8 cellular contexts compared by ENCODE assay signal in the genomic region with DNA sequence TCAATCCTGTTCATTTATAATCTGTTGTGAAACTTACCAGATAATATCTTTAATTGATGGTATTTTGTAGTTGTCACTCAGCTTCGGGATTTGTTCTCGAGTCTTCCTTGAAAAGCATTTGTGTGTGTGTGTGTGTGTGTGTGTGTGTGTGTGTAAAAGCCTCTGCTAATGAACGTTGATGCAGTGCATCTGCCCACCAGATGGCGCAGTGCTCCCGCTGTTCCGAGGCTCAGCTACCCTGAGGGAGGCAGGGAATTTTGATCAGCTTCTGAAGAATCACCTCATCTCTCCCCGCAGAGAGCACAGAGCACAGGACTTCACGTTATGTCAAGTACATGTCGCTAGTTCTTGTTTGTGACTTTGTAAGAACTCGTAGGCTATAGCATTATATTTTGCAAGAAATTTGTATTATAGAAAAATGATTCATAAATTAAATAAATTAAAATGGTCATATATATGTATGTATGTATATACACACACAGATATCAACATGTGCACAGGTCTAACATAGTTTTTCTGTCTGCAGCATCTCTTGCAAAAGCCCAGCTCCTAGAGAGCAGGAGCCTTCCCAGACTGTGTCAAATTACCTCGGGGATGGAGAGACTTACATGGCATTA.
A peak's percentile ranks its signal among the peaks of the same experiment; 100 is the strongest.
DNase-seq lines count a peak whose midpoint lies in the region; ATAC-seq lines count a peak whose summit lies in the region.

No MANE protein-coding gene starts in this region.

- no peak overlapping the region for H3K4me3 Mint-ChIP-seq in activated CD8-positive, alpha-beta T cell treated with anti-CD3 and anti-CD28 coated beads, Interleukin-2, amount 10 ng/mL, durations not matched to agents 7 days and 5 days
- no peak overlapping the region for H3K4me3 Mint-ChIP-seq in T-helper 17 cell

- POLR2A ChIA-PET in activated CD8-positive, alpha-beta T cell treated with anti-CD3 and anti-CD28 coated beads, Interleukin-2, amount 10 ng/mL, durations not matched to agents 7 days and 5 days (lab: Charles Lee) = no interaction called here

- CTCF ChIA-PET in activated CD8-positive, alpha-beta T cell treated with anti-CD3 and anti-CD28 coated beads, Interleukin-2, amount 10 ng/mL, durations not matched to agents 7 days and 5 days (lab: Charles Lee) = interaction anchor here (0.6 to 2.0 kb wide), 7 partner anchors 9 to 281 kb away, joined by 3 to 5 read pairs (median 3); no protein-coding TSS in a partner anchor

- H3K27ac Mint-ChIP-seq in activated CD8-positive, alpha-beta T cell treated with anti-CD3 and anti-CD28 coated beads, Interleukin-2, amount 10 ng/mL, durations not matched to agents 7 days and 5 days = no peak overlapping the region
- H3K27ac Mint-ChIP-seq in T-helper 17 cell = no peak overlapping the region

- no peaks in the 10 kb centered on the region for H3K9me3 ChIP-seq in T-helper 17 cell (ENCODE audit: control insufficient read depth, low read length, poor library complexity, severe bottlenecking)

- H3K9me3 Mint-ChIP-seq in activated CD8-positive, alpha-beta T cell treated with anti-CD3 and anti-CD28 coated beads, Interleukin-2, amount 10 ng/mL, durations not matched to agents 7 days and 5 days (ENCODE audit: insufficient read depth) = no peaks in the 10 kb centered on the region

- no peaks in the 10 kb centered on the region for H3K36me3 Mint-ChIP-seq in activated CD8-positive, alpha-beta T cell treated with anti-CD3 and anti-CD28 coated beads, Interleukin-2, amount 10 ng/mL, durations not matched to agents 7 days and 5 days (ENCODE audit: low read depth)
- no peaks in the 10 kb centered on the region for H3K36me3 Mint-ChIP-seq in T-helper 17 cell (ENCODE audit: low read depth)

- no peaks in the 10 kb centered on the region for H3K4me1 Mint-ChIP-seq in activated CD8-positive, alpha-beta T cell treated with anti-CD3 and anti-CD28 coated beads, Interleukin-2, amount 10 ng/mL, durations not matched to agents 7 days and 5 days (ENCODE audit: low read depth)
- no peaks in the 10 kb centered on the region for H3K4me1 Mint-ChIP-seq in T-helper 17 cell

- H3K27me3 Mint-ChIP-seq in activated CD8-positive, alpha-beta T cell treated with anti-CD3 and anti-CD28 coated beads, Interleukin-2, amount 10 ng/mL, durations not matched to agents 7 days and 5 days (ENCODE audit: low read depth) = peaks cover 1% of the 10 kb centered on the region
- H3K27me3 Mint-ChIP-seq in T-helper 17 cell = no peaks in the 10 kb centered on the region

- intact Hi-C loops in head of caudate nucleus (cut with DNase I) (loop anchor here (5.0 kb wide), 1 partner anchor 265 kb away; no protein-coding TSS in a partner anchor), posterior vena cava (cut with DNase I) (no loop called here)

- ATAC-seq in GM18858 (IDR thresholded peaks at IDR 0.05; ENCODE audit: unreplicated experiment) = peak; percentile 80
- ATAC-seq in HG03095 (IDR thresholded peaks at IDR 0.05; ENCODE audit: unreplicated experiment) = peak; percentile 83
- ATAC-seq in activated CD8-positive, alpha-beta T cell treated with anti-CD3 and anti-CD28 coated beads, Interleukin-2, amount 10 ng/mL, durations not matched to agents 7 days and 5 days = no peak
- no peak for ATAC-seq in T-helper 17 cell

- peak; percentile 37 for DNase-seq in CD1c-positive myeloid dendritic cell (ENCODE audit: extremely low spot score)
- peak; percentile 59 for DNase-seq in NCI-H226
- DNase-seq in activated CD8-positive, alpha-beta T cell treated with anti-CD3 and anti-CD28 coated beads, Interleukin-2, amount 10 ng/mL, durations not matched to agents 7 days and 5 days = peak; percentile 49
- DNase-seq in head of caudate nucleus = peak; percentile 67 to 93 (median 85)
- DNase-seq in posterior vena cava (ENCODE audit: low spot score) = peak; percentile 90
- DNase-seq in T-helper 17 cell = no peak

Comparison
In these comparisons a context has a peak if more than half of its experiments do, and no peak if none do; other contexts are left out.
1. DNase-seq: peak in CD1c-positive myeloid dendritic cell (single experiment), NCI-H226 (single experiment), activated CD8-positive, alpha-beta T cell treated with anti-CD3 and anti-CD28 coated beads, Interleukin-2, amount 10 ng/mL, durations not matched to agents 7 days and 5 days (single experiment), head of caudate nucleus (42 of 42) and posterior vena cava (single experiment); none in T-helper 17 cell (0 of 3).
2. ATAC-seq: peak in GM18858 (single experiment) and HG03095 (single experiment); none in activated CD8-positive, alpha-beta T cell treated with anti-CD3 and anti-CD28 coated beads, Interleukin-2, amount 10 ng/mL, durations not matched to agents 7 days and 5 days (single experiment) and T-helper 17 cell (single experiment).